10 cellular contexts compared by ENCODE assay signal in the genomic region with DNA sequence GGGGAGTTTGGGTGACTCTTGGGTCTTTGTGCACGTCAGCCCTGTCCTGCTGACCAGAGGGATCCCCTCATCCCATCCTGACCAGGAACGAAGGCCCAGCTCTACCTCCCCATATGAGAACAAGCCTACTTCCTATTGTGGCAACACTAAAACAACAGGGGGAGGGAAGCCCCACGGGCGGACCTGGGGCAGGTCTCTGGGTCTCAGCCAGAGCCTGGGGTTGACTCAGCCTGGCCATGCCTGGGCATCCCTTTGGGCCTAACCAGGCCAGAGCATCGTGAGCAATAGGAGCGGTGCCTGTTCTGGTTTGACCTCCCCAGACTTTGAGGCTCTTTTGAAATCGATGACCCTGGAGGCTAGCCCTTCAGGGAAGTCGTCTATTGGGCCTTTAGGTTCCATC. TPM values are rescaled to one million over a fixed set of nuclear protein-coding genes. Genes with fewer than 3 reads are reported as not detected.
A peak's percentile ranks its signal among the peaks of the same experiment; 100 is the strongest.
DNase-seq lines count a peak whose midpoint lies in the region; ATAC-seq, FAIRE-seq and TF ChIP-seq lines count a peak whose summit lies in the region.
"Had no signal": no experiment of that assay in that cellular context is flagged by ENCODE, and none has a peak within 500 bp of the region (broad histone marks: within the 10 kb centered on the region; RNA-seq: fewer than 3 reads in every experiment).

No MANE protein-coding gene starts in this region.

- H3K4me1 Mint-ChIP-seq in activated T-helper 17 cell treated with anti-CD3 and anti-CD28 coated beads, Interleukin-2, amount 50 U/mL, for 72 hours, result peaks cover 50% of the 10 kb centered on the region

- TF ChIP-seq CTCF in GM12875 (IDR thresholded peaks at IDR 0.05; ENCODE audit: borderline replicate concordance, insufficient read depth, low read depth, low read length) (no peak), lower lobe of right lung (IDR thresholded peaks at IDR 0.05) (no peak)

- peak overlapping the region; percentile 81 for H3K27ac ChIP-seq in lower lobe of right lung

- H3K4me3 ChIP-seq in GM12875 (ENCODE audit: low read depth, low read length) (peak overlapping the region; percentile 96), lower lobe of right lung (peak overlapping the region; percentile 57)

- no peak for FAIRE-seq in RCC 7860 (lab: Jason Lieb, UNC)
- FAIRE-seq: TTC549 had no signal

- DNase-seq in Ammon's horn (ENCODE audit: low spot score), result peak; percentile 1
- DNase-seq in lower lobe of right lung, result peak; percentile 60
- no peak for DNase-seq in RCC 7860 (ENCODE audit: low spot score)
- no peak for DNase-seq in amniotic stem cell (lab: John Stamatoyannopoulos, UW)
- DNase-seq in activated CD8-positive, alpha-beta memory T cell treated with anti-CD3 and anti-CD28 coated beads, Interleukin-2, amount 50 U/mL, for 48 hours, result no peak
- DNase-seq: foreskin fibroblast had no signal

- H3K27me3 ChIP-seq in lower lobe of right lung (ENCODE audit: low read depth), result no peaks in the 10 kb centered on the region

- peaks cover 59% of the 10 kb centered on the region for H3K36me3 Mint-ChIP-seq in activated T-helper 17 cell treated with anti-CD3 and anti-CD28 coated beads, Interleukin-2, amount 50 U/mL, for 72 hours (ENCODE audit: low read depth)

- H3K27ac Mint-ChIP-seq in activated T-helper 17 cell treated with anti-CD3 and anti-CD28 coated beads, Interleukin-2, amount 50 U/mL, for 72 hours, result peak overlapping the region; percentile 92

- ATAC-seq in activated T-helper 17 cell treated with anti-CD3 and anti-CD28 coated beads, Interleukin-2, amount 50 U/mL, for 72 hours (replicated peaks), result no peak
- ATAC-seq in lower lobe of right lung (no peak), GM19324 (IDR thresholded peaks at IDR 0.05; ENCODE audit: low FRiP score, unreplicated experiment) (no peak)

- no peaks in the 10 kb centered on the region for H3K9me3 Mint-ChIP-seq in activated T-helper 17 cell treated with anti-CD3 and anti-CD28 coated beads, Interleukin-2, amount 50 U/mL, for 72 hours

- peaks cover 42% of the 10 kb centered on the region for H3K36me3 ChIP-seq in lower lobe of right lung

- intact Hi-C loops in lower lobe of right lung (cut with DNase I), result no loop called here

- H3K9me3 ChIP-seq in lower lobe of right lung, result no peaks in the 10 kb centered on the region

- peaks cover 43% of the 10 kb centered on the region for H3K4me1 ChIP-seq in lower lobe of right lung

- H3K27me3 Mint-ChIP-seq in activated T-helper 17 cell treated with anti-CD3 and anti-CD28 coated beads, Interleukin-2, amount 50 U/mL, for 72 hours, result no peaks in the 10 kb centered on the region

- H3K4me3 Mint-ChIP-seq in activated T-helper 17 cell treated with anti-CD3 and anti-CD28 coated beads, Interleukin-2, amount 50 U/mL, for 72 hours, result peak overlapping the region; percentile 80

RNA-seq across cellular contexts. Expression of a gene that starts 16.8 kb away (rescaled TPM):
- total RNA-seq in activated T-helper 17 cell treated with anti-CD3 and anti-CD28 coated beads, Interleukin-2, amount 50 U/mL, for 72 hours, result 100 to 1,000 TPM; 154 to 211 TPM
- total RNA-seq in lower lobe of right lung, result 140 TPM

Comparison
In these comparisons a context has a peak if more than half of its experiments do, and no peak if none do; other contexts are left out.
1. DNase-seq: peak in Ammon's horn (single experiment) and lower lobe of right lung (single experiment); none in RCC 7860 (single experiment), amniotic stem cell (single experiment) and activated CD8-positive, alpha-beta memory T cell treated with anti-CD3 and anti-CD28 coated beads, Interleukin-2, amount 50 U/mL, for 48 hours (single experiment).